Comparison of ENCODE assay signal across 8 cellular contexts in the genomic region with DNA sequence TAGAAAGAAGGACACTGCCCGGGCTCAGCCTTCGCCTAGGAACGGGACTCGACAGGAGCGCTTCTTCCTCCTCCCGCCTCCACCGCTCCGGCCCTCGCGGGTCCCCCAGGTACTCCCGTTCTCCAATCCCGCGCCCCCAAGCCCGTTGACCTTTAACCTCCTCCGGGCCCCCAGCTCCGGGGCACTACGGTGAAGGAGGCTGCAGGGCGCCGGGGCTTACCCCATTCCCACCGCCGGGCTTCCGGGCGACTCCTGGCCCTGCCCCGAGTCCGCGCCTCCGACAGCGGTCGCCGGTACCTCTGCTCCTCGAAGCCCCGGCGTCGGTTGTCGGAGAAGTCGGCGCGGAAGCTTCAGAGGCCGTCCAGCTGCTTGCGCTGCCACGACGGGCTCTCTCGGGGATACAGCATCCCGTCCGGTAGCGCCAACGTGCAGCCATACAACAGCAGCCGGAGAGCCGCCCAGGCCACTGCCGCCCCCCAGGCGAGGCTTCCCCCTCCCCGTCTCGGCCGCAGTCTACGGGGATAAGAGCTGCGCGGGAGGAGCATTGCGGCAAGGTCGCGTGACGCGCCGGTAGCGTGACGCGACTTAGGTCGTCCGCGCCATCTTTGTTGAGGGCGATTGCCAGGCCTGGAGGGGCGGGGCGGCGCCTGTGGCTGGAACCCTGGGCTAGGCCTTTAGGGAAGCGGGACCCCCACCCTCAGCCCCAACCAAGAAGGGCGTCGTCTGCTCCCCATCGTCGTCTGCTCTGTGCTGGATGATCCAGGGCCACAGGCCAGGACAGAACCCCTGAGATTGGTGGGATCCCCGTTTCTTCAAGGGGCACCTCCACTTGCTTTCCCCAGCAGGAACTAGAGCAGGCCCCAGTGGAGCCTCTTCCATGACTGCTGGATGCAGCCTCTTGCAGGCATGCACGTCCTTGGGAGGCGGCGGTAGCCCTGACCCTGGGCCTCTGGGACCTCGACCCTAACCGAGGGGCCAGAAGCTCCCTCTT. TPM values are rescaled to one million over a fixed set of nuclear protein-coding genes. Genes with fewer than 3 reads are reported as not detected.
DNase-seq lines count a peak whose midpoint lies in the region; ATAC-seq and TF ChIP-seq lines count a peak whose summit lies in the region.

No MANE protein-coding gene starts in this region.

- H3K27me3 ChIP-seq in heart right ventricle: no peaks in the 10 kb centered on the region

- H3K4me1 Mint-ChIP-seq in T-cell (peaks cover 19 to 26% (median 21%) of the 10 kb centered on the region in 3 donors), type B pancreatic cell (ENCODE audit: unreplicated experiment) (peaks cover 5% of the 10 kb centered on the region)

- WGBS in heart right ventricle, 2 donors: 5% methylated on average over 84 of the region's 84 CpGs

- ATAC-seq in T-cell (replicated peaks in 1 of 4) (peak; percentile 93 to 98 (median 95)), heart right ventricle (peak; percentile 93 to 98 (median 97))

- H3K27ac Mint-ChIP-seq in T-cell: peak overlapping the region; percentile 79 to 89
- H3K27ac Mint-ChIP-seq in type B pancreatic cell: peak overlapping the region; percentile 81

- POLR2A ChIA-PET in T-cell (lab: Charles Lee): interaction anchor here (0.6 to 1.1 kb wide), 3 partner anchors 21 to 400 kb away, joined by 3 to 6 read pairs (median 4); no protein-coding TSS in a partner anchor

- CTCF ChIA-PET in T-cell (lab: Charles Lee): interaction anchor here in 1 of 2 donors (0.7 to 1.1 kb wide), 2 partner anchors 21 to 947 kb away, joined by 6 to 9 read pairs; no protein-coding TSS in a partner anchor

- no peaks in the 10 kb centered on the region for H3K9me3 ChIP-seq in heart right ventricle

- intact Hi-C loops in heart right ventricle (cut with DNase I): loop anchor here in 1 of 10 donors (2.0 kb wide), 1 partner anchor 34 kb away; the partner anchor contains the start of gene ZNF70

- H3K4me3 Mint-ChIP-seq in T-cell (peak overlapping the region; percentile 75 to 83 (median 80)), type B pancreatic cell (peak overlapping the region; percentile 86)

- peak overlapping the region; percentile 23 to 84 (median 68) for H3K27ac ChIP-seq in heart right ventricle

- H3K27me3 Mint-ChIP-seq in T-cell (no peaks in the 10 kb centered on the region), type B pancreatic cell (no peaks in the 10 kb centered on the region)

- TF ChIP-seq CTCF in heart right ventricle (IDR thresholded peaks at IDR 0.05) (peak in 1 of 9 donors; percentile 5), type B pancreatic cell (conservative IDR thresholded peaks at IDR 0.05) (no peak)

- peaks cover 0 to 30% (median 6%) of the 10 kb centered on the region in 9 donors for H3K36me3 ChIP-seq in heart right ventricle

- H3K9me3 Mint-ChIP-seq in T-cell (no peaks in the 10 kb centered on the region), type B pancreatic cell (no peaks in the 10 kb centered on the region)

- peak overlapping the region; percentile 54 to 91 (median 78) for H3K4me3 ChIP-seq in heart right ventricle

- peak; percentile 88 for DNase-seq in Daoy (ENCODE audit: low read depth)
- DNase-seq in HCEC 1CT: peak; percentile 75
- peak; percentile 32 for DNase-seq in NCI-H128 (lab: John Stamatoyannopoulos, UW; ENCODE audit: unreplicated experiment)
- peak; percentile 62 to 83 (median 74) for DNase-seq in T-cell
- DNase-seq in amniotic epithelial cell (ENCODE audit: low read depth): peak; percentile 81
- DNase-seq in heart right ventricle: peak; percentile 85 to 90
- DNase-seq in pons (ENCODE audit: low spot score): peak; percentile 84
- DNase-seq in type B pancreatic cell (ENCODE audit: extremely low spot score, unreplicated experiment): peak; percentile 87

- H3K36me3 Mint-ChIP-seq in T-cell: peaks cover 14% of the 10 kb centered on the region
- H3K36me3 Mint-ChIP-seq in type B pancreatic cell: peaks cover 5% of the 10 kb centered on the region

- H3K4me1 ChIP-seq in heart right ventricle: peaks cover 0 to 22% (median 13%) of the 10 kb centered on the region in 9 donors

RNA-seq across cellular contexts. Expression of gene RGL4, which starts 26.3 kb away (rescaled TPM):
- total RNA-seq in Daoy (2014; rRNA removed; shearing (Covaris generic)): not detected in 2 replicates
- total RNA-seq in T-cell (10 to 100 TPM; 10.6 to 28.9 (median 13.8) TPM), heart right ventricle (1 to 10 TPM in 1 of 10 donors, under 1 TPM in 1, not detected in 8; 0.23 to 1.6 TPM), type B pancreatic cell (ENCODE audit: low replicate concordance) (not detected in 2 replicates)
- under 1 TPM; 0.29 to 0.59 TPM for polyA plus RNA-seq in heart right ventricle

RNA-seq across cellular contexts. Expression of gene ZNF70, which starts 33.8 kb away (rescaled TPM):
- total RNA-seq in Daoy (2014; rRNA removed; shearing (Covaris generic)): 2.1 and 3.1 TPM in 2 replicates
- total RNA-seq in T-cell (1 to 10 TPM; 3.2 to 6.4 (median 5.8) TPM), heart right ventricle (1 to 10 TPM; 3.0 to 4.2 (median 3.6) TPM), type B pancreatic cell (ENCODE audit: low replicate concordance) (10.7 and 12.3 TPM in 2 replicates)
- 1 to 10 TPM; 1.2 to 2.1 TPM for polyA plus RNA-seq in heart right ventricle

RNA-seq across cellular contexts. Expression of gene VPREB3, which starts 37.1 kb away (rescaled TPM):
- not detected in 2 replicates for total RNA-seq in Daoy (2014; rRNA removed; shearing (Covaris generic))
- 1 to 10 TPM in 4 of 5 donors, not detected in 1; 1.5 to 2.6 (median 1.7) TPM for total RNA-seq in T-cell
- 1 to 10 TPM in 4 of 10 donors, under 1 TPM in 2, not detected in 4; 0.56 to 2.5 (median 1.3) TPM for total RNA-seq in heart right ventricle
- under 1 TPM; 0.83 to 0.88 TPM for polyA plus RNA-seq in heart right ventricle
- total RNA-seq in type B pancreatic cell (ENCODE audit: low replicate concordance): 0.92 TPM in 1 of 2 replicates, not detected in the other

RNA-seq across cellular contexts. Expression of gene C22orf15, which starts 45.7 kb away (rescaled TPM):
- not detected in 2 replicates for total RNA-seq in Daoy (2014; rRNA removed; shearing (Covaris generic))
- total RNA-seq in T-cell: 1 to 10 TPM in 4 of 5 donors, under 1 TPM in 1; 0.58 to 2.2 (median 1.9) TPM
- not detected for total RNA-seq in heart right ventricle
- under 1 TPM; 0.12 to 0.66 TPM for polyA plus RNA-seq in heart right ventricle
- total RNA-seq in type B pancreatic cell (ENCODE audit: low replicate concordance): 1.7 TPM in 1 of 2 replicates, not detected in the other

RNA-seq across cellular contexts. Expression of gene CHCHD10, which starts 50.7 kb away (rescaled TPM):
- total RNA-seq in Daoy (2014; rRNA removed; shearing (Covaris generic)): 3.5 and 31.6 TPM in 2 replicates
- 10 to 100 TPM; 26.1 to 66.3 (median 63.2) TPM for total RNA-seq in T-cell
- 1,000 to 10,000 TPM in 8 of 10 donors, 100 to 1,000 TPM in 2; 860 to 1,727 (median 1,056) TPM for total RNA-seq in heart right ventricle
- 1,000 to 10,000 TPM in 1 of 2 donors, 100 to 1,000 TPM in 1; 735 to 3,552 TPM for polyA plus RNA-seq in heart right ventricle
- 87.2 and 156 TPM in 2 replicates for total RNA-seq in type B pancreatic cell (ENCODE audit: low replicate concordance)

Comparison
In these comparisons a context has a peak if more than half of its experiments do, and no peak if none do; other contexts are left out.
1. Peak in every context shown above with its lines: DNase-seq, ATAC-seq, H3K4me3 ChIP-seq and H3K27ac ChIP-seq.
2. DNase-seq: peak in every context shown above with its lines; median percentile 88 in Daoy; 88 in heart right ventricle; 87 in type B pancreatic cell; 84 in pons; 81 in amniotic epithelial cell; 75 in HCEC 1CT; 74 in T-cell; 32 in NCI-H128.
3. RNA of gene RGL4, which starts 26.3 kb away (total RNA-seq): 10.6 to 28.9 TPM in T-cell; 0.23 to 1.6 TPM in heart right ventricle, not detected in Daoy and not detected in type B pancreatic cell; every median in the first group is over 4 times any median in the second.